Comparison of ENCODE assay signal across 20 cellular contexts in genomic region chr2:10477443-10478297, GRCh38. TPM values are rescaled to one million over a fixed set of nuclear protein-coding genes. Genes with fewer than 3 reads are reported as not detected.
DNase-seq lines count a peak whose midpoint lies in the region; ATAC-seq, FAIRE-seq and TF ChIP-seq lines count a peak whose summit lies in the region.
"Had no signal": no experiment of that assay in that cellular context is flagged by ENCODE, and none has a peak within 500 bp of the region (broad histone marks: within the 10 kb centered on the region; RNA-seq: fewer than 3 reads in every experiment).

No MANE protein-coding gene starts in this region.

- H3K4me3 ChIP-seq in esophagus squamous epithelium, result no peak overlapping the region
- H3K4me3 ChIP-seq: pancreas, tibial artery had no signal

- POLR2A ChIA-PET in activated CD4-positive, alpha-beta T cell treated with anti-CD3 and anti-CD28 coated beads for 36 hours (lab: Charles Lee), result no interaction called here
- POLR2A ChIA-PET in activated CD4-positive, alpha-beta T cell treated with anti-CD3 and anti-CD28 coated beads, Interleukin-2, amount 10 ng/mL, durations not matched to agents 7 days and 5 days (lab: Charles Lee), result no interaction called here
- POLR2A ChIA-PET in activated naive CD8-positive, alpha-beta T cell treated with anti-CD3 and anti-CD28 coated beads, Interleukin-2, amount 10 ng/mL, durations not matched to agents 7 days and 5 days (lab: Charles Lee), result no interaction called here

- intact Hi-C loops in activated CD4-positive, alpha-beta T cell treated with anti-CD3 and anti-CD28 coated beads for 36 hours (cut with DNase I, micrococcal nuclease), result no loop called here
- intact Hi-C loops in posterior vena cava (cut with DNase I), result no loop called here
- intact Hi-C loops in esophagus squamous epithelium (cut with DNase I), result no loop called here

- no peak overlapping the region for H3K4me3 Mint-ChIP-seq in activated CD4-positive, alpha-beta T cell treated with anti-CD3 and anti-CD28 coated beads for 36 hours
- no peak overlapping the region for H3K4me3 Mint-ChIP-seq in activated CD4-positive, alpha-beta T cell treated with anti-CD3 and anti-CD28 coated beads, Interleukin-2, amount 10 ng/mL, durations not matched to agents 7 days and 5 days
- H3K4me3 Mint-ChIP-seq in activated naive CD8-positive, alpha-beta T cell treated with anti-CD3 and anti-CD28 coated beads, Interleukin-2, amount 10 ng/mL, durations not matched to agents 7 days and 5 days, result no peak overlapping the region
- H3K4me3 Mint-ChIP-seq: brain, mesothelial cell of epicardium had no signal

- H3K27ac ChIP-seq in esophagus squamous epithelium, result no peak overlapping the region
- H3K27ac ChIP-seq: pancreas, tibial artery had no signal

- FAIRE-seq in GM12892 (lab: Jason Lieb, UNC), result peak; percentile 9
- FAIRE-seq: frontal cortex, G401.6, H54, pancreas had no signal

- peaks cover 19% of the 10 kb centered on the region for H3K4me1 Mint-ChIP-seq in activated CD4-positive, alpha-beta T cell treated with anti-CD3 and anti-CD28 coated beads for 36 hours
- peaks cover 2% of the 10 kb centered on the region for H3K4me1 Mint-ChIP-seq in activated CD4-positive, alpha-beta T cell treated with anti-CD3 and anti-CD28 coated beads, Interleukin-2, amount 10 ng/mL, durations not matched to agents 7 days and 5 days
- peaks cover 9% of the 10 kb centered on the region for H3K4me1 Mint-ChIP-seq in activated naive CD8-positive, alpha-beta T cell treated with anti-CD3 and anti-CD28 coated beads, Interleukin-2, amount 10 ng/mL, durations not matched to agents 7 days and 5 days

- H3K4me1 ChIP-seq in esophagus squamous epithelium, result no peaks in the 10 kb centered on the region
- H3K4me1 ChIP-seq: pancreas, tibial artery had no signal

- WGBS in esophagus squamous epithelium, 2 donors, result 59 to 70% methylated on average over 14 to 15 of the region's 16 CpGs

- no peaks in the 10 kb centered on the region for H3K36me3 ChIP-seq in esophagus squamous epithelium
- H3K36me3 ChIP-seq: pancreas, tibial artery had no signal

- peaks cover 0 to 24% (median 0%) of the 10 kb centered on the region in 4 donors for H3K27me3 ChIP-seq in esophagus squamous epithelium
- H3K27me3 ChIP-seq: pancreas had no signal

- no peaks in the 10 kb centered on the region for H3K27me3 Mint-ChIP-seq in activated CD4-positive, alpha-beta T cell treated with anti-CD3 and anti-CD28 coated beads for 36 hours
- peaks cover 8% of the 10 kb centered on the region for H3K27me3 Mint-ChIP-seq in activated CD4-positive, alpha-beta T cell treated with anti-CD3 and anti-CD28 coated beads, Interleukin-2, amount 10 ng/mL, durations not matched to agents 7 days and 5 days
- peaks cover 22% of the 10 kb centered on the region for H3K27me3 Mint-ChIP-seq in activated naive CD8-positive, alpha-beta T cell treated with anti-CD3 and anti-CD28 coated beads, Interleukin-2, amount 10 ng/mL, durations not matched to agents 7 days and 5 days

- no peaks in the 10 kb centered on the region for H3K9me3 ChIP-seq in esophagus squamous epithelium
- H3K9me3 ChIP-seq: pancreas, tibial artery had no signal

- ATAC-seq in activated CD4-positive, alpha-beta T cell treated with anti-CD3 and anti-CD28 coated beads for 36 hours, result peak; percentile 61
- peak; percentile 43 for ATAC-seq in activated naive CD8-positive, alpha-beta T cell treated with anti-CD3 and anti-CD28 coated beads, Interleukin-2, amount 10 ng/mL, durations not matched to agents 7 days and 5 days (ENCODE audit: low read depth)
- no peak for ATAC-seq in GM19467 (IDR thresholded peaks at IDR 0.05; ENCODE audit: unreplicated experiment)

- no peaks in the 10 kb centered on the region for H3K9me3 Mint-ChIP-seq in activated CD4-positive, alpha-beta T cell treated with anti-CD3 and anti-CD28 coated beads for 36 hours (ENCODE audit: low read depth)
- H3K9me3 Mint-ChIP-seq in activated CD4-positive, alpha-beta T cell treated with anti-CD3 and anti-CD28 coated beads, Interleukin-2, amount 10 ng/mL, durations not matched to agents 7 days and 5 days, result no peaks in the 10 kb centered on the region
- H3K9me3 Mint-ChIP-seq in activated naive CD8-positive, alpha-beta T cell treated with anti-CD3 and anti-CD28 coated beads, Interleukin-2, amount 10 ng/mL, durations not matched to agents 7 days and 5 days, result no peaks in the 10 kb centered on the region
- H3K9me3 Mint-ChIP-seq: brain, mesothelial cell of epicardium had no signal

- H3K27ac Mint-ChIP-seq in activated CD4-positive, alpha-beta T cell treated with anti-CD3 and anti-CD28 coated beads for 36 hours, result peak overlapping the region; percentile 62
- H3K27ac Mint-ChIP-seq in activated CD4-positive, alpha-beta T cell treated with anti-CD3 and anti-CD28 coated beads, Interleukin-2, amount 10 ng/mL, durations not matched to agents 7 days and 5 days, result no peak overlapping the region
- no peak overlapping the region for H3K27ac Mint-ChIP-seq in activated naive CD8-positive, alpha-beta T cell treated with anti-CD3 and anti-CD28 coated beads, Interleukin-2, amount 10 ng/mL, durations not matched to agents 7 days and 5 days
- H3K27ac Mint-ChIP-seq: mesothelial cell of epicardium had no signal

- CTCF ChIA-PET in activated CD4-positive, alpha-beta T cell treated with anti-CD3 and anti-CD28 coated beads for 36 hours (lab: Charles Lee), result no interaction called here
- CTCF ChIA-PET in activated CD4-positive, alpha-beta T cell treated with anti-CD3 and anti-CD28 coated beads, Interleukin-2, amount 10 ng/mL, durations not matched to agents 7 days and 5 days (lab: Charles Lee), result interaction anchor here (0.6 kb wide), 1 partner anchor 244 kb away, joined by 3 read pairs; no protein-coding TSS in a partner anchor

- no peak for DNase-seq in activated CD4-positive, alpha-beta T cell treated with anti-CD3 and anti-CD28 coated beads for 36 hours
- DNase-seq in activated CD4-positive, alpha-beta T cell treated with anti-CD3 and anti-CD28 coated beads, Interleukin-2, amount 10 ng/mL, durations not matched to agents 7 days and 5 days, result no peak
- no peak for DNase-seq in GM12892 (ENCODE audit: insufficient read length)
- no peak for DNase-seq in activated naive CD8-positive, alpha-beta T cell treated with anti-CD3 and anti-CD28 coated beads, Interleukin-2, amount 10 ng/mL, durations not matched to agents 7 days and 5 days
- DNase-seq in posterior vena cava (ENCODE audit: low spot score), result peak; percentile 47
- DNase-seq in AG20443 (ENCODE audit: low spot score), result no peak
- no peak for DNase-seq in esophagus squamous epithelium (lab: John Stamatoyannopoulos, UW)
- DNase-seq: activated CD4-positive, alpha-beta T cell treated with anti-CD3 and anti-CD28 coated beads for 1 hour; effector memory CD4-positive, alpha-beta T cell; MM.1S; OCI-M1; T-helper 1 cell had no signal

- TF ChIP-seq POLR2A in GM12892 (IDR thresholded peaks at IDR 0.05; ENCODE audit: low read depth, low read length) (no peak), esophagus squamous epithelium (IDR thresholded peaks at IDR 0.05) (no peak)

- H3K36me3 Mint-ChIP-seq in activated CD4-positive, alpha-beta T cell treated with anti-CD3 and anti-CD28 coated beads for 36 hours (ENCODE audit: low read depth), result no peaks in the 10 kb centered on the region
- H3K36me3 Mint-ChIP-seq in activated CD4-positive, alpha-beta T cell treated with anti-CD3 and anti-CD28 coated beads, Interleukin-2, amount 10 ng/mL, durations not matched to agents 7 days and 5 days (ENCODE audit: low read depth), result no peaks in the 10 kb centered on the region
- H3K36me3 Mint-ChIP-seq in activated naive CD8-positive, alpha-beta T cell treated with anti-CD3 and anti-CD28 coated beads, Interleukin-2, amount 10 ng/mL, durations not matched to agents 7 days and 5 days, result no peaks in the 10 kb centered on the region
- H3K36me3 Mint-ChIP-seq: brain, mesothelial cell of epicardium had no signal

- no peak for TF ChIP-seq CTCF in esophagus squamous epithelium (IDR thresholded peaks at IDR 0.05)

RNA-seq across cellular contexts. Expression of gene ODC1, which starts 29.5 kb away (rescaled TPM):
- total RNA-seq in activated CD4-positive, alpha-beta T cell treated with anti-CD3 and anti-CD28 coated beads for 36 hours, result 100 to 1,000 TPM; 158 to 170 TPM
- 10 to 100 TPM; 47.1 to 50.3 TPM for total RNA-seq in activated CD4-positive, alpha-beta T cell treated with anti-CD3 and anti-CD28 coated beads, Interleukin-2, amount 10 ng/mL, durations not matched to agents 7 days and 5 days
- 220 TPM for polyA plus RNA-seq in GM12892 (2012; ENCODE audit: missing spikeins)
- total RNA-seq in activated naive CD8-positive, alpha-beta T cell treated with anti-CD3 and anti-CD28 coated beads, Interleukin-2, amount 10 ng/mL, durations not matched to agents 7 days and 5 days, result 10 to 100 TPM; 42.0 to 43.8 TPM
- total RNA-seq in posterior vena cava, result 10 to 100 TPM; 51.7 to 67.6 TPM
- 10 to 100 TPM; 14.9 to 66.8 (median 26.3) TPM for total RNA-seq in esophagus squamous epithelium
